8 cellular contexts compared by ENCODE assay signal in genomic region chr1:27557596-27558340, GRCh38. TPM values are rescaled to one million over a fixed set of nuclear protein-coding genes. Genes with fewer than 3 reads are reported as not detected.
DNase-seq lines count a peak whose midpoint lies in the region; ATAC-seq, FAIRE-seq and TF ChIP-seq lines count a peak whose summit lies in the region.

No MANE protein-coding gene starts in this region.

- H3K27me3 ChIP-seq in lung (ENCODE audit: control insufficient read depth, insufficient read depth), result no peaks in the 10 kb centered on the region
- no peaks in the 10 kb centered on the region for H3K27me3 ChIP-seq in thyroid gland

- H3K36me3 Mint-ChIP-seq in T-helper 1 cell treated with Interleukin-12 subunit alpha and Interleukin-12 subunit beta and Interleukin-4 antibody, amounts not matched to agents 30 μg/mL and 1 μg/mL, for 36 hours (ENCODE audit: low read depth), result peaks cover 2% of the 10 kb centered on the region
- peaks cover 12% of the 10 kb centered on the region for H3K36me3 Mint-ChIP-seq in brain

- no peak for FAIRE-seq in RCC 7860 (lab: Jason Lieb, UNC)

- H3K27ac ChIP-seq in lung (ENCODE audit: low read depth in 1 of 2, low read length in 1 of 2) (peak overlapping the region; percentile 22 to 86), thyroid gland (peak overlapping the region; percentile 60 to 82 (median 76))

- peak overlapping the region; percentile 26 for H3K27ac Mint-ChIP-seq in T-helper 1 cell treated with Interleukin-12 subunit alpha and Interleukin-12 subunit beta and Interleukin-4 antibody, amounts not matched to agents 30 μg/mL and 1 μg/mL, for 36 hours
- peak overlapping the region; percentile 84 to 99 (median 97) for H3K27ac Mint-ChIP-seq in brain
- no peak overlapping the region for H3K27ac Mint-ChIP-seq in stimulated activated naive CD8-positive, alpha-beta T cell treated with anti-CD3 and anti-CD28 coated beads, Interleukin-15, amount 100 ng/mL, for 72 hours

- H3K36me3 ChIP-seq in lung (ENCODE audit: control insufficient read depth in 2 of 2, insufficient read depth in 2 of 2, low read length in 2 of 2) (peaks cover 0 to 8% of the 10 kb centered on the region in 2 donors), thyroid gland (peaks cover 0 to 8% of the 10 kb centered on the region in 2 donors)

- H3K4me3 ChIP-seq in lung, result no peak overlapping the region
- no peak overlapping the region for H3K4me3 ChIP-seq in thyroid gland (replicated peaks in 1 of 3)

- H3K4me1 Mint-ChIP-seq in T-helper 1 cell treated with Interleukin-12 subunit alpha and Interleukin-12 subunit beta and Interleukin-4 antibody, amounts not matched to agents 30 μg/mL and 1 μg/mL, for 36 hours (ENCODE audit: low read depth), result peaks cover 37% of the 10 kb centered on the region
- H3K4me1 Mint-ChIP-seq in brain, result peaks cover 76% of the 10 kb centered on the region
- peaks cover 50% of the 10 kb centered on the region for H3K4me1 Mint-ChIP-seq in stimulated activated naive CD8-positive, alpha-beta T cell treated with anti-CD3 and anti-CD28 coated beads, Interleukin-15, amount 100 ng/mL, for 72 hours

- 38 to 46% methylated on average over 11 of the region's 11 CpGs for WGBS in lung, 2 donors
- WGBS in thyroid gland, 2 donors, result 49 to 64% methylated on average over 9 to 10 of the region's 11 CpGs

- no peak for TF ChIP-seq POLR2A in thyroid gland (IDR thresholded peaks at IDR 0.05)

- no peak for DNase-seq in T-helper 1 cell
- peak; percentile 53 for DNase-seq in lung (ENCODE audit: low spot score)
- DNase-seq in thyroid gland, result no peak
- no peak for DNase-seq in RCC 7860 (ENCODE audit: low spot score)
- DNase-seq in stimulated activated naive CD8-positive, alpha-beta T cell treated with anti-CD3 and anti-CD28 coated beads, Interleukin-15, amount 100 ng/mL, for 72 hours, result no peak

- intact Hi-C loops in thyroid gland (cut with DNase I), result loop anchor here (5.0 kb wide), 1 partner anchor 40 kb away; no protein-coding TSS in a partner anchor

- H3K9me3 ChIP-seq in lung (ENCODE audit: control insufficient read depth in 2 of 2, insufficient read depth in 1 of 2, low read length in 1 of 2) (no peaks in the 10 kb centered on the region), thyroid gland (no peaks in the 10 kb centered on the region)

- no peaks in the 10 kb centered on the region for H3K27me3 Mint-ChIP-seq in T-helper 1 cell treated with Interleukin-12 subunit alpha and Interleukin-12 subunit beta and Interleukin-4 antibody, amounts not matched to agents 30 μg/mL and 1 μg/mL, for 36 hours (ENCODE audit: low read depth)
- H3K27me3 Mint-ChIP-seq in brain, result peaks cover 5% of the 10 kb centered on the region
- no peaks in the 10 kb centered on the region for H3K27me3 Mint-ChIP-seq in stimulated activated naive CD8-positive, alpha-beta T cell treated with anti-CD3 and anti-CD28 coated beads, Interleukin-15, amount 100 ng/mL, for 72 hours

- ATAC-seq in lung (ENCODE audit: insufficient read depth, low FRiP score), result peak; percentile 2
- no peak for ATAC-seq in HG02970 (IDR thresholded peaks at IDR 0.05; ENCODE audit: low FRiP score, unreplicated experiment)
- ATAC-seq in stimulated activated naive CD8-positive, alpha-beta T cell treated with anti-CD3 and anti-CD28 coated beads, Interleukin-15, amount 100 ng/mL, for 72 hours, result no peak

- H3K4me3 Mint-ChIP-seq in T-helper 1 cell treated with Interleukin-12 subunit alpha and Interleukin-12 subunit beta and Interleukin-4 antibody, amounts not matched to agents 30 μg/mL and 1 μg/mL, for 36 hours, result peak overlapping the region; percentile 30
- peak overlapping the region in 4 of 5 experiments; percentile 12 to 49 (median 30) for H3K4me3 Mint-ChIP-seq in brain
- peak overlapping the region in 1 of 2 donors; percentile 33 for H3K4me3 Mint-ChIP-seq in stimulated activated naive CD8-positive, alpha-beta T cell treated with anti-CD3 and anti-CD28 coated beads, Interleukin-15, amount 100 ng/mL, for 72 hours

- H3K4me1 ChIP-seq in lung (ENCODE audit: control insufficient read depth in 2 of 2, insufficient read depth in 2 of 2, low read length in 2 of 2) (peaks cover 9 to 16% of the 10 kb centered on the region in 2 donors), thyroid gland (peaks cover 49 to 58% of the 10 kb centered on the region in 2 donors)

- no peak for TF ChIP-seq CTCF in brain (conservative IDR thresholded peaks at IDR 0.05)
- TF ChIP-seq CTCF in lung (IDR thresholded peaks at IDR 0.05; ENCODE audit: control extremely low read depth, extremely low read depth), result no peak
- TF ChIP-seq CTCF in thyroid gland (IDR thresholded peaks at IDR 0.05), result peak in 1 of 6 experiments; percentile 14

- H3K9me3 Mint-ChIP-seq in T-helper 1 cell treated with Interleukin-12 subunit alpha and Interleukin-12 subunit beta and Interleukin-4 antibody, amounts not matched to agents 30 μg/mL and 1 μg/mL, for 36 hours, result no peaks in the 10 kb centered on the region
- H3K9me3 Mint-ChIP-seq in brain, result no peaks in the 10 kb centered on the region
- no peaks in the 10 kb centered on the region for H3K9me3 Mint-ChIP-seq in stimulated activated naive CD8-positive, alpha-beta T cell treated with anti-CD3 and anti-CD28 coated beads, Interleukin-15, amount 100 ng/mL, for 72 hours

RNA-seq across cellular contexts. Expression of gene AHDC1, which starts 46.2 kb away (rescaled TPM):
- 48.8 TPM for polyA plus RNA-seq in brain (ENCODE audit: insufficient read depth, low read depth, low replicate concordance)
- 10 to 100 TPM; 31.8 to 37.9 TPM for total RNA-seq in lung
- 10 to 100 TPM; 10.3 to 11.8 TPM for polyA plus RNA-seq in lung
- total RNA-seq in thyroid gland, result 10 to 100 TPM; 25.5 to 91.4 (median 47.8) TPM

Comparison
In these comparisons a context has a peak if more than half of its experiments do, and no peak if none do; other contexts are left out.
1. H3K27ac Mint-ChIP-seq: peak in T-helper 1 cell treated with Interleukin-12 subunit alpha and Interleukin-12 subunit beta and Interleukin-4 antibody, amounts not matched to agents 30 μg/mL and 1 μg/mL, for 36 hours (single experiment) and brain (5 of 5); none in stimulated activated naive CD8-positive, alpha-beta T cell treated with anti-CD3 and anti-CD28 coated beads, Interleukin-15, amount 100 ng/mL, for 72 hours (0 of 2).